In genomic region chr5:143262393-143263174, GRCh38 we compare ENCODE assay signal across 8 cellular contexts.
DNase-seq lines count a peak whose midpoint lies in the region; ATAC-seq and TF ChIP-seq lines count a peak whose summit lies in the region.

No MANE protein-coding gene starts in this region.

- ATAC-seq in GM18870 (IDR thresholded peaks at IDR 0.05; ENCODE audit: unreplicated experiment) (peak; percentile 87), HG02938 (IDR thresholded peaks at IDR 0.05; ENCODE audit: unreplicated experiment) (peak; percentile 81), omental fat pad (ENCODE audit: low FRiP score) (peak; percentile 89)

- TF ChIP-seq POLR2A in adrenal gland (IDR thresholded peaks at IDR 0.05), result no peak

- intact Hi-C loops in adrenal gland (cut with DNase I), result no loop called here

- WGBS in adrenal gland, 4 donors, result 95 to 97% (median 95%) methylated on average over 1 of the region's 1 CpG

- H3K4me1 ChIP-seq in adrenal gland (replicated peaks in 1 of 2), result no peaks in the 10 kb centered on the region

- TF ChIP-seq CTCF in omental fat pad (IDR thresholded peaks at IDR 0.05), result no peak
- no peak for TF ChIP-seq CTCF in adrenal gland (IDR thresholded peaks at IDR 0.05)

- no peaks in the 10 kb centered on the region for H3K36me3 ChIP-seq in adrenal gland (replicated peaks in 1 of 2)

- H3K9me3 ChIP-seq in adrenal gland (replicated peaks in 1 of 3), result no peaks in the 10 kb centered on the region

- DNase-seq in SW 1271 (lab: John Stamatoyannopoulos, UW) (peak; percentile 33 to 70), omental fat pad (ENCODE audit: low spot score) (no peak), NCI-H748 (lab: John Stamatoyannopoulos, UW; ENCODE audit: unreplicated experiment) (no peak), NCI-H2227 treated with DMSO at 0.1 percent for 48 hours (lab: John Stamatoyannopoulos, UW) (no peak), adrenal gland (no peak)
- no peak for DNase-seq in stimulated activated CD8-positive, alpha-beta memory T cell treated with anti-CD3 and anti-CD28 coated beads, Interleukin-4, amount 100 ng/mL, for 48 hours

- no peaks in the 10 kb centered on the region for H3K27me3 ChIP-seq in adrenal gland

- H3K4me3 ChIP-seq in adrenal gland, result no peak overlapping the region

- H3K27ac ChIP-seq in adrenal gland, result no peak overlapping the region

Comparison
In these comparisons a context has a peak if more than half of its experiments do, and no peak if none do; other contexts are left out.
1. DNase-seq: peak in SW 1271 (2 of 2); none in omental fat pad (single experiment), stimulated activated CD8-positive, alpha-beta memory T cell treated with anti-CD3 and anti-CD28 coated beads, Interleukin-4, amount 100 ng/mL, for 48 hours (single experiment), NCI-H748 (single experiment), NCI-H2227 treated with DMSO at 0.1 percent for 48 hours (single experiment) and adrenal gland (0 of 7).
2. Peak in every context shown above with its lines, with median percentiles within 50 percentile points of each other: ATAC-seq.